8 cellular contexts compared by ENCODE assay signal in genomic region chr6:90284236-90284744, GRCh38. TPM values are rescaled to one million over a fixed set of nuclear protein-coding genes. Genes with fewer than 3 reads are reported as not detected.
DNase-seq lines count a peak whose midpoint lies in the region; ATAC-seq and TF ChIP-seq lines count a peak whose summit lies in the region.

No MANE protein-coding gene starts in this region.

- no peak for TF ChIP-seq CTCF in SU-DHL-6 (IDR thresholded peaks at IDR 0.05; ENCODE audit: insufficient read depth, low read length, poor library complexity, severe bottlenecking)
- TF ChIP-seq CTCF in chondrocyte (IDR thresholded peaks at IDR 0.05) = peak; percentile 33

- H3K36me3 Mint-ChIP-seq in chondrocyte (ENCODE audit: low read depth) = peaks cover 2% of the 10 kb centered on the region

- H3K4me1 Mint-ChIP-seq in chondrocyte (ENCODE audit: low read depth) = peaks cover 23% of the 10 kb centered on the region

- H2AFZ ChIP-seq in ACC112 (ENCODE audit: low read length, unreplicated experiment) = no peak overlapping the region
- no peak overlapping the region for H2AFZ ChIP-seq in SU-DHL-6 (ENCODE audit: low read depth, low read length, severe bottlenecking)

- H3F3A ChIP-seq in SU-DHL-6 (ENCODE audit: insufficient read depth) = peaks cover 51% of the 10 kb centered on the region

- ATAC-seq in GM19025 (IDR thresholded peaks at IDR 0.05; ENCODE audit: low read depth, unreplicated experiment) (peak; percentile 15), HG03280 (IDR thresholded peaks at IDR 0.05; ENCODE audit: unreplicated experiment) (peak; percentile 17)

- 0 out of 2 replicates have a peak, but pooled peaks cover 11% of the 10 kb centered on the region for H3K27me3 ChIP-seq in ACC112 (ENCODE audit: insufficient read depth, low read length)
- H3K27me3 ChIP-seq in SU-DHL-6 (ENCODE audit: low read length) = no peaks in the 10 kb centered on the region

- H3K4me2 ChIP-seq in SU-DHL-6 (ENCODE audit: low read depth, low read length, poor library complexity, severe bottlenecking) = peak overlapping the region; percentile 74

- H3K4me3 ChIP-seq in ACC112 (ENCODE audit: low read depth, low read length) (peak overlapping the region; percentile 71), SU-DHL-6 (ENCODE audit: insufficient read depth, low read length, poor library complexity, severe bottlenecking) (peak overlapping the region; percentile 34)

- H3K36me3 ChIP-seq in ACC112 (ENCODE audit: insufficient read depth, low read length) (no peaks in the 10 kb centered on the region), SU-DHL-6 (ENCODE audit: low read length) (no peaks in the 10 kb centered on the region)

- no peaks in the 10 kb centered on the region for H4K20me1 ChIP-seq in SU-DHL-6 (ENCODE audit: low read depth, low read length)

- no peaks in the 10 kb centered on the region for H3K79me2 ChIP-seq in ACC112 (ENCODE audit: control insufficient read depth, insufficient read depth, low read length, unreplicated experiment)
- H3K79me2 ChIP-seq in SU-DHL-6 (ENCODE audit: insufficient read depth, low read length) = peaks cover 42% of the 10 kb centered on the region

- H3K27me3 Mint-ChIP-seq in chondrocyte (ENCODE audit: low read depth) = no peaks in the 10 kb centered on the region

- peak overlapping the region; percentile 63 for H3K4me3 Mint-ChIP-seq in chondrocyte (ENCODE audit: unreplicated experiment)

- H3K4me1 ChIP-seq in ACC112 (ENCODE audit: control insufficient read depth, insufficient read depth, low read length, unreplicated experiment) = peaks cover 17% of the 10 kb centered on the region

- DNase-seq in chondrocyte (ENCODE audit: low spot score) (no peak), lung microvascular endothelial cell (ENCODE audit: low read depth in 2 of 2) (peak; percentile 69 to 85), stromal cell of bone marrow (ENCODE audit: low read depth) (peak; percentile 89), NCI-H128 (lab: John Stamatoyannopoulos, UW; ENCODE audit: unreplicated experiment) (no peak)

- H3K27ac ChIP-seq in ACC112 (ENCODE audit: low read depth, low read length) (peak overlapping the region; percentile 78), SU-DHL-6 (ENCODE audit: low read depth, low read length) (peak overlapping the region; percentile 91)

- H3K9me2 ChIP-seq in SU-DHL-6 (replicated peaks; ENCODE audit: insufficient read depth, low read length) = no peaks in the 10 kb centered on the region

- peak overlapping the region; percentile 45 for H3K9ac ChIP-seq in SU-DHL-6 (ENCODE audit: low read length)

- H3K9me3 Mint-ChIP-seq in chondrocyte (ENCODE audit: low read depth) = peaks cover 3% of the 10 kb centered on the region

- H3K9me3 ChIP-seq in SU-DHL-6 (ENCODE audit: insufficient read depth, low read length) = no peaks in the 10 kb centered on the region

- H3K27ac Mint-ChIP-seq in chondrocyte (ENCODE audit: unreplicated experiment) = peak overlapping the region; percentile 97

RNA-seq across cellular contexts. Expression of gene BACH2, which starts 12.4 kb away (rescaled TPM):
- total RNA-seq in chondrocyte (7.8 to 10.5 TPM (median 8.3 TPM) in 3 replicates), lung microvascular endothelial cell (2.8 TPM in 2 replicates)

Comparison
In these comparisons a context has a peak if more than half of its experiments do, and no peak if none do; other contexts are left out.
1. DNase-seq: peak in lung microvascular endothelial cell (2 of 2) and stromal cell of bone marrow (single experiment); none in chondrocyte (single experiment) and NCI-H128 (single experiment).